1 cellular context compared by ENCODE assay signal in the genomic region with DNA sequence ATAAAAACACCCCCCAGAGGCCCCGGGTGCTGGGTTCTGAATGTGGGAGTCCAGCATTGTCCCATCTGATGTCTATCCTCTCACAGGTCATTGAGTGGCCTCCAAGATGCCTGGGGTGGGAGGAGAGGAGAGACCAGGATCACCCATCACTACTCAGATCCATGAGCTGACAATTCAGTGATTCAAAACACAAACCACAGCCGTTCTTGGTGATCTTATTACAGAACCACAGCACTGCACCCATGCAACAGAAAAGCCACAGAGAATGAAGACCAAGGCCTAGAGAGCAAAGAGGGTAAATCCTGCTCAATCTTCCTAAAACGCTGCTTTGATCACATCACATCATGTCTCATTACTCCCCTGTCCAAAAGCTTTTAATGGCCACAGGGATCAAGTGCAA.
A peak's percentile ranks its signal among the peaks of the same experiment; 100 is the strongest.
TF ChIP-seq lines count a peak whose summit lies in the region.

No MANE protein-coding gene starts in this region.

TF ChIP-seq in GM12878, 131 proteins besides CTCF, POLR2A, EP300 and RAD21 (continued from another document):
- TF ChIP-seq ZBTB40 (IDR thresholded peaks at IDR 0.05; ENCODE audit: borderline replicate concordance): no peak
- TF ChIP-seq, protein P1, sequence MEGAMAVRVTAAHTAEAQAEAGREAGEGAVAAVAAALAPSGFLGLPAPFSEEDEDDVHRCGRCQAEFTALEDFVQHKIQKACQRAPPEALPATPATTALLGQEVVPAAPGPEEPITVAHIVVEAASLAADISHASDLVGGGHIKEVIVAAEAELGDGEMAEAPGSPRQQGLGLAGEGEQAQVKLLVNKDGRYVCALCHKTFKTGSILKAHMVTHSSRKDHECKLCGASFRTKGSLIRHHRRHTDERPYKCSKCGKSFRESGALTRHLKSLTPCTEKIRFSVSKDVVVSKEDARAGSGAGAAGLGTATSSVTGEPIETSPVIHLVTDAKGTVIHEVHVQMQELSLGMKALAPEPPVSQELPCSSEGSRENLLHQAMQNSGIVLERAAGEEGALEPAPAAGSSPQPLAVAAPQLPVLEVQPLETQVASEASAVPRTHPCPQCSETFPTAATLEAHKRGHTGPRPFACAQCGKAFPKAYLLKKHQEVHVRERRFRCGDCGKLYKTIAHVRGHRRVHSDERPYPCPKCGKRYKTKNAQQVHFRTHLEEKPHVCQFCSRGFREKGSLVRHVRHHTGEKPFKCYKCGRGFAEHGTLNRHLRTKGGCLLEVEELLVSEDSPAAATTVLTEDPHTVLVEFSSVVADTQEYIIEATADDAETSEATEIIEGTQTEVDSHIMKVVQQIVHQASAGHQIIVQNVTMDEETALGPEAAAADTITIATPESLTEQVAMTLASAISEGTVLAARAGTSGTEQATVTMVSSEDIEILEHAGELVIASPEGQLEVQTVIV (IDR thresholded peaks at IDR 0.05; ENCODE audit: borderline replicate concordance, partially characterized antibody): no peak
- TF ChIP-seq YBX1 (IDR thresholded peaks at IDR 0.05): no peak
- peak; percentile 82; the same call in 1 of the 2 replicates for TF ChIP-seq IRF4 (IDR thresholded peaks at IDR 0.05; ENCODE audit: low read depth, low read length)
- peak; percentile 81 for TF ChIP-seq BCL11A (IDR thresholded peaks at IDR 0.05; ENCODE audit: low read depth, low read length)
- peak; percentile 95 for TF ChIP-seq CBFB (IDR thresholded peaks at IDR 0.05; ENCODE audit: low read depth)
- TF ChIP-seq FOXK2 (IDR thresholded peaks at IDR 0.05): no peak
- peak; percentile 26; the same call in 1 of the 2 replicates for TF ChIP-seq MTA2 (IDR thresholded peaks at IDR 0.05; ENCODE audit: low read depth)
- TF ChIP-seq DPF2 (IDR thresholded peaks at IDR 0.05): 0 out of 2 replicates have a peak, but pooled peaks have one; percentile 40
- TF ChIP-seq JUNB (IDR thresholded peaks at IDR 0.05): peak; percentile 85
- 0 out of 2 replicates have a peak, but pooled peaks have one; percentile 28 for TF ChIP-seq MEF2A (IDR thresholded peaks at IDR 0.05; ENCODE audit: insufficient read depth, low read depth, low read length)
- peak; percentile 65 to 79; a peak in 3 of 4 replicates for TF ChIP-seq IKZF2 (IDR thresholded peaks at IDR 0.05)
- peak; percentile 98 for TF ChIP-seq RUNX3 (IDR thresholded peaks at IDR 0.05; ENCODE audit: low read length)
- no peak for TF ChIP-seq HDAC6 (IDR thresholded peaks at IDR 0.05; ENCODE audit: unreplicated experiment)
- TF ChIP-seq, protein P2, sequence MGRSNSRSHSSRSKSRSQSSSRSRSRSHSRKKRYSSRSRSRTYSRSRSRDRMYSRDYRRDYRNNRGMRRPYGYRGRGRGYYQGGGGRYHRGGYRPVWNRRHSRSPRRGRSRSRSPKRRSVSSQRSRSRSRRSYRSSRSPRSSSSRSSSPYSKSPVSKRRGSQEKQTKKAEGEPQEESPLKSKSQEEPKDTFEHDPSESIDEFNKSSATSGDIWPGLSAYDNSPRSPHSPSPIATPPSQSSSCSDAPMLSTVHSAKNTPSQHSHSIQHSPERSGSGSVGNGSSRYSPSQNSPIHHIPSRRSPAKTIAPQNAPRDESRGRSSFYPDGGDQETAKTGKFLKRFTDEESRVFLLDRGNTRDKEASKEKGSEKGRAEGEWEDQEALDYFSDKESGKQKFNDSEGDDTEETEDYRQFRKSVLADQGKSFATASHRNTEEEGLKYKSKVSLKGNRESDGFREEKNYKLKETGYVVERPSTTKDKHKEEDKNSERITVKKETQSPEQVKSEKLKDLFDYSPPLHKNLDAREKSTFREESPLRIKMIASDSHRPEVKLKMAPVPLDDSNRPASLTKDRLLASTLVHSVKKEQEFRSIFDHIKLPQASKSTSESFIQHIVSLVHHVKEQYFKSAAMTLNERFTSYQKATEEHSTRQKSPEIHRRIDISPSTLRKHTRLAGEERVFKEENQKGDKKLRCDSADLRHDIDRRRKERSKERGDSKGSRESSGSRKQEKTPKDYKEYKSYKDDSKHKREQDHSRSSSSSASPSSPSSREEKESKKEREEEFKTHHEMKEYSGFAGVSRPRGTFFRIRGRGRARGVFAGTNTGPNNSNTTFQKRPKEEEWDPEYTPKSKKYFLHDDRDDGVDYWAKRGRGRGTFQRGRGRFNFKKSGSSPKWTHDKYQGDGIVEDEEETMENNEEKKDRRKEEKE (IDR thresholded peaks at IDR 0.05): no peak
- TF ChIP-seq NFIC (IDR thresholded peaks at IDR 0.05; ENCODE audit: low read depth, low read length): peak; percentile 79
- TF ChIP-seq LARP7 (IDR thresholded peaks at IDR 0.05): no peak
- TF ChIP-seq BRCA1 (IDR thresholded peaks at IDR 0.05; ENCODE audit: low read depth, low read length): no peak
- TF ChIP-seq EED (IDR thresholded peaks at IDR 0.05; ENCODE audit: low read depth): peak; percentile 90; the same call in 1 of the 2 replicates
- peak; percentile 18 for TF ChIP-seq SP1 (IDR thresholded peaks at IDR 0.05; ENCODE audit: low read depth, low read length)
